In genomic region chr2:9275399-9275798, GRCh38 we compare ENCODE assay signal across 32 cellular contexts.
DNase-seq lines count a peak whose midpoint lies in the region; ATAC-seq lines count a peak whose summit lies in the region.
"Had no signal": no experiment of that assay in that cellular context is flagged by ENCODE, and none has a peak within 500 bp of the region (broad histone marks: within the 10 kb centered on the region; RNA-seq: fewer than 3 reads in every experiment).

No MANE protein-coding gene starts in this region.

- no peak overlapping the region for H2BK15ac ChIP-seq in mesenchymal stem cell (ENCODE audit: low read depth, poor library complexity, severe bottlenecking)

- H3K27me3 ChIP-seq in mesenchymal stem cell (ENCODE audit: control insufficient read depth in 1 of 2, insufficient read depth in 1 of 2, low read length in 2 of 2), result no peaks in the 10 kb centered on the region
- H3K27me3 ChIP-seq: brain microvascular endothelial cell, pancreas had no signal

- H3K27me3 Mint-ChIP-seq in activated naive CD4-positive, alpha-beta T cell treated with anti-CD3 and anti-CD28 coated beads, Interleukin-2, amount 10 ng/mL, durations not matched to agents 7 days and 5 days, result peaks cover 28% of the 10 kb centered on the region
- H3K27me3 Mint-ChIP-seq: naive B cell had no signal

- no peak overlapping the region for H2BK120ac ChIP-seq in mesenchymal stem cell (ENCODE audit: low read depth, low read length)

- H3K4me3 ChIP-seq in mesenchymal stem cell (ENCODE audit: insufficient read depth in 1 of 2, low read depth in 1 of 2, low read length in 2 of 2), result no peak overlapping the region
- H3K4me3 ChIP-seq: GM23248, pancreas had no signal

- peaks cover 8% of the 10 kb centered on the region for H3K4me1 ChIP-seq in mesenchymal stem cell (ENCODE audit: control insufficient read depth, insufficient read depth, low read depth, low read length)
- H3K4me1 ChIP-seq: pancreas had no signal

- no peak overlapping the region for H3K27ac ChIP-seq in mesenchymal stem cell (ENCODE audit: low read length, poor library complexity, severe bottlenecking)
- H3K27ac ChIP-seq: brain microvascular endothelial cell, GM23248, pancreas, VCaP had no signal

- H3K9ac ChIP-seq in mesenchymal stem cell (ENCODE audit: low read length), result no peak overlapping the region
- H3K9ac ChIP-seq: GM23248, SK-N-SH had no signal

- no peak overlapping the region for H2AFZ ChIP-seq in mesenchymal stem cell (ENCODE audit: low read depth, low read length)
- H2AFZ ChIP-seq: GM23248 had no signal

- ATAC-seq in Right ventricle myocardium inferior, result peak; percentile 41
- ATAC-seq in Right ventricle myocardium superior (ENCODE audit: poor library complexity), result no peak
- ATAC-seq in left ventricle myocardium superior, result peak; percentile 61
- ATAC-seq in stimulated activated naive CD8-positive, alpha-beta T cell treated with anti-CD3 and anti-CD28 coated beads, Interleukin-15, Interleukin-2, amounts not matched to agents 100 U/mL and 50 U/mL, for 24 hours, result no peak
- no peak for ATAC-seq in HG03442 (IDR thresholded peaks at IDR 0.05; ENCODE audit: unreplicated experiment)
- ATAC-seq: activated T-cell treated with anti-CD3 and anti-CD28 coated beads, Interleukin-2, amount 50 U/mL, for 72 hours; CD8-positive, alpha-beta T cell; pancreas had no signal

- peak overlapping the region; percentile 34 to 75 for H3K18ac ChIP-seq in mesenchymal stem cell (ENCODE audit: low read depth in 1 of 2, low read length in 2 of 2)

- H3K14ac ChIP-seq in mesenchymal stem cell (ENCODE audit: low read length in 2 of 2), result peak overlapping the region in 1 of 2 experiments; percentile 86

- H3K23ac ChIP-seq in mesenchymal stem cell (ENCODE audit: low read length in 2 of 2), result peak overlapping the region in 1 of 2 experiments; percentile 83

- CTCF ChIA-PET in activated naive CD4-positive, alpha-beta T cell treated with anti-CD3 and anti-CD28 coated beads, Interleukin-2, amount 10 ng/mL, durations not matched to agents 7 days and 5 days (lab: Charles Lee), result no interaction called here

- H3K9me3 Mint-ChIP-seq in activated naive CD4-positive, alpha-beta T cell treated with anti-CD3 and anti-CD28 coated beads, Interleukin-2, amount 10 ng/mL, durations not matched to agents 7 days and 5 days, result no peaks in the 10 kb centered on the region
- H3K9me3 Mint-ChIP-seq: activated CD4-positive, alpha-beta T cell treated with anti-CD3 and anti-CD28 coated beads, Interleukin-2, amount 10 ng/mL, durations not matched to agents 7 days and 5 days; activated T-cell treated with anti-CD3 and anti-CD28 coated beads, Interleukin-2, amount 50 U/mL, for 72 hours had no signal

- H3K27ac Mint-ChIP-seq in activated naive CD4-positive, alpha-beta T cell treated with anti-CD3 and anti-CD28 coated beads, Interleukin-2, amount 10 ng/mL, durations not matched to agents 7 days and 5 days, result no peak overlapping the region
- H3K27ac Mint-ChIP-seq: activated CD4-positive, alpha-beta T cell treated with anti-CD3 and anti-CD28 coated beads, Interleukin-2, amount 10 ng/mL, durations not matched to agents 7 days and 5 days; activated T-cell treated with anti-CD3 and anti-CD28 coated beads, Interleukin-2, amount 50 U/mL, for 72 hours; CD8-positive, alpha-beta T cell had no signal

- peak overlapping the region; percentile 10 to 65 for H3K4ac ChIP-seq in mesenchymal stem cell (ENCODE audit: low read depth in 1 of 2, low read length in 2 of 2)

- H2BK5ac ChIP-seq in mesenchymal stem cell (ENCODE audit: low read depth, low read length, poor library complexity, severe bottlenecking), result no peak overlapping the region

- H3K9me3 ChIP-seq in mesenchymal stem cell (ENCODE audit: control insufficient read depth, low read length), result peaks cover 3% of the 10 kb centered on the region
- H3K9me3 ChIP-seq: pancreas, SK-N-SH had no signal

- intact Hi-C loops in Right ventricle myocardium inferior (cut with DNase I), result no loop called here
- intact Hi-C loops in Right ventricle myocardium superior (cut with DNase I), result no loop called here
- intact Hi-C loops in left ventricle myocardium superior (cut with micrococcal nuclease), result no loop called here

- H3K79me1 ChIP-seq in mesenchymal stem cell (replicated peaks; ENCODE audit: low read length, poor library complexity, severe bottlenecking), result peaks cover 38% of the 10 kb centered on the region

- H4K8ac ChIP-seq in mesenchymal stem cell (ENCODE audit: low read length), result peak overlapping the region; percentile 52

- DNase-seq in Right ventricle myocardium inferior (ENCODE audit: missing footprints) (no peak), Right ventricle myocardium superior (no peak), left ventricle myocardium superior (no peak), mesenchymal stem cell (no peak)
- no peak for DNase-seq in effector CD8-positive, alpha-beta T cell (lab: John Stamatoyannopoulos, UW)
- no peak for DNase-seq in stimulated activated naive CD8-positive, alpha-beta T cell treated with anti-CD3 and anti-CD28 coated beads, Interleukin-15, Interleukin-2, amounts not matched to agents 100 U/mL and 50 U/mL, for 24 hours
- DNase-seq in activated naive CD4-positive, alpha-beta T cell treated with anti-CD3 and anti-CD28 coated beads, Interleukin-2, amount 10 ng/mL, durations not matched to agents 7 days and 5 days, result no peak
- DNase-seq: 8988T; activated CD4-positive, alpha-beta T cell treated with anti-CD3 and anti-CD28 coated beads, Interleukin-2, amount 10 ng/mL, durations not matched to agents 7 days and 5 days; activated naive CD4-positive, alpha-beta T cell treated with Interleukin-2 at 50 U/mL for 16 hours; activated T-cell treated with anti-CD3 and anti-CD28 coated beads, Interleukin-2, amount 50 U/mL, for 72 hours; brain microvascular endothelial cell; CD8-positive, alpha-beta T cell; DMS153; effector CD4-positive, alpha-beta T cell; foreskin melanocyte; GM23248; hypothalamus; KG1; naive B cell; NCI-H1436 treated with DMSO at 0.1 percent for 48 hours; NCI-H2171; NCI-H510A treated with DMSO at 0.1 percent for 48 hours; NK-92 treated with Interleukin-12 subunit alpha and Interleukin-12 subunit beta, amount 100 ng/mL, for 24 hours; pancreas; SK-N-SH; stimulated activated CD4-positive, alpha-beta T cell treated with anti-CD3 and anti-CD28 coated beads, Interleukin-12 subunit alpha, Interleukin-12 subunit beta, amount 100 ng/mL, for 4 hours; stimulated activated CD4-positive, alpha-beta T cell treated with anti-CD3 and anti-CD28 coated beads, Interleukin-4, amount 100 ng/mL, for 4 hours; stimulated activated naive CD4-positive, alpha-beta T cell; T-helper 2 cell had no signal

- H3K4me1 Mint-ChIP-seq in activated naive CD4-positive, alpha-beta T cell treated with anti-CD3 and anti-CD28 coated beads, Interleukin-2, amount 10 ng/mL, durations not matched to agents 7 days and 5 days, result no peaks in the 10 kb centered on the region
- H3K4me1 Mint-ChIP-seq: activated CD4-positive, alpha-beta T cell treated with anti-CD3 and anti-CD28 coated beads, Interleukin-2, amount 10 ng/mL, durations not matched to agents 7 days and 5 days; naive B cell had no signal

- H3K4me2 ChIP-seq in mesenchymal stem cell (ENCODE audit: low read length, poor library complexity, severe bottlenecking), result no peak overlapping the region
- H3K4me2 ChIP-seq: SK-N-SH had no signal

- peak overlapping the region; percentile 4 for H2AK5ac ChIP-seq in mesenchymal stem cell (ENCODE audit: low read length, severe bottlenecking)

- H2BK12ac ChIP-seq in mesenchymal stem cell (ENCODE audit: low read length in 2 of 2), result peak overlapping the region in 1 of 2 experiments; percentile 15

- H3K36me3 Mint-ChIP-seq in activated naive CD4-positive, alpha-beta T cell treated with anti-CD3 and anti-CD28 coated beads, Interleukin-2, amount 10 ng/mL, durations not matched to agents 7 days and 5 days, result no peaks in the 10 kb centered on the region
- H3K36me3 Mint-ChIP-seq: CD8-positive, alpha-beta T cell; naive B cell had no signal

- H4K91ac ChIP-seq in mesenchymal stem cell (ENCODE audit: low read length), result peak overlapping the region; percentile 44

- no peak overlapping the region for H3K4me3 Mint-ChIP-seq in activated naive CD4-positive, alpha-beta T cell treated with anti-CD3 and anti-CD28 coated beads, Interleukin-2, amount 10 ng/mL, durations not matched to agents 7 days and 5 days
- H3K4me3 Mint-ChIP-seq: activated CD4-positive, alpha-beta T cell treated with anti-CD3 and anti-CD28 coated beads, Interleukin-2, amount 10 ng/mL, durations not matched to agents 7 days and 5 days; activated T-cell treated with anti-CD3 and anti-CD28 coated beads, Interleukin-2, amount 50 U/mL, for 72 hours; CD8-positive, alpha-beta T cell; naive B cell had no signal

- peaks cover 4 to 11% of the 10 kb centered on the region in 2 experiments for H3K36me3 ChIP-seq in mesenchymal stem cell (ENCODE audit: control insufficient read depth in 1 of 2, insufficient read depth in 2 of 2, low read depth in 1 of 2, low read length in 2 of 2)
- H3K36me3 ChIP-seq: pancreas had no signal

- 72% methylated on average over 3 of the region's 3 CpGs for WGBS in mesenchymal stem cell

Comparison
In these comparisons a context has a peak if more than half of its experiments do, and no peak if none do; other contexts are left out.
1. ATAC-seq: peak in Right ventricle myocardium inferior (single experiment) and left ventricle myocardium superior (single experiment); none in Right ventricle myocardium superior (single experiment), stimulated activated naive CD8-positive, alpha-beta T cell treated with anti-CD3 and anti-CD28 coated beads, Interleukin-15, Interleukin-2, amounts not matched to agents 100 U/mL and 50 U/mL, for 24 hours (single experiment) and HG03442 (single experiment).